25 cellular contexts compared by ENCODE assay signal in the genomic region with DNA sequence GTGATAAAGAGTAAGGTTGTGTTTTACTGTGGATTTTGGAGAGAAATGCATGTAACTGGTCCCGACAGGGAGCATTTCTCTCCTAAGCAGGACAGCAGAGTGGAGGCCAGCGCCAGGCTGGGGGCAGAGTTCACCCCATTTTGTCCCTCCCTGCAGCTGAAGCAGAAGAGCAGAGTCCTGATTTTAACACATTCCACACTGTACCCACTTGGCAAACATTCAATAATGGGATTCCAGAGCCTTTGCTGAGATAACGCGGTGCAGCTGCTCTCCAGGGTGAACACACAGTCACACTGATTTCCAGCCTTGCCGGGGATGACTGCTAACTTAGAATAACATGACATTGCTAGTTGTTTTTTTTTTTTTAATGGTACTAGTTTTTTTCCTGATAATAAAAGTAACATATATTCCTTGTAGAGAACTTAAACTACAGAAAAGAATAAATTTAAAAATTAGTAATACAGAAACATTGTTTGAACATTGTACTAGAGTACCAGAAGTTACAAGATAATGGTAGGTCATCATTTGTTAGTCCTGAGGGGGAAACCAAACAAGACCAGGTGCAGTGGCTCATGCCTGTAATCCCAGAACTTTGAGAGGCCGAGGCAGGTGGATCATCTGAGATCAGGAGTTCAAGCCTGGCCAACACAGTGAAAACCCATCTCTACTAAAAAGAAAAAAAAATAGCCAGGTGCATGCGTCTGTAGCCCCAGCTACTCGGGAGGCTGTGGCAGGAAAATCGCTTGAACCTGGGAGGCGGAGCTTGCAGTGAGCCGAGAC.
A peak's percentile ranks its signal among the peaks of the same experiment; 100 is the strongest.
DNase-seq lines count a peak whose midpoint lies in the region; TF ChIP-seq lines count a peak whose summit lies in the region.
"Had no signal": no experiment of that assay in that cellular context is flagged by ENCODE, and none has a peak within 500 bp of the region (broad histone marks: within the 10 kb centered on the region; RNA-seq: fewer than 3 reads in every experiment).

No MANE protein-coding gene starts in this region.

- H3K4me3 Mint-ChIP-seq in nephron: no peak overlapping the region
- H3K4me3 Mint-ChIP-seq: activated CD4-positive, alpha-beta memory T cell treated with anti-CD3 and anti-CD28 coated beads for 36 hours; activated naive CD8-positive, alpha-beta T cell; T-helper 17 cell had no signal

- no peaks in the 10 kb centered on the region for H3K9me2 ChIP-seq in SK-N-SH

- no peak overlapping the region for H3K27ac ChIP-seq in SK-N-SH (ENCODE audit: low read depth in 2 of 2, low read length in 1 of 2)
- H3K27ac ChIP-seq: 22Rv1, epithelial cell of prostate, SK-N-MC, skin epidermis, tibial artery had no signal

- POLR2A ChIA-PET in SK-N-SH (lab: Yijun Ruan, JAX): no interaction called here

- no peak overlapping the region for H3K4me3 ChIP-seq in SK-N-SH (ENCODE audit: low read depth in 2 of 2, low read length in 1 of 2)
- H3K4me3 ChIP-seq in fibroblast of pulmonary artery (replicated peaks; ENCODE audit: low read depth, low read length): no peak overlapping the region
- H3K4me3 ChIP-seq: SK-N-MC, skin epidermis, tibial artery had no signal

- no peaks in the 10 kb centered on the region for H3K27me3 Mint-ChIP-seq in nephron (ENCODE audit: low read depth)
- H3K27me3 Mint-ChIP-seq: activated CD4-positive, alpha-beta memory T cell treated with anti-CD3 and anti-CD28 coated beads for 36 hours; activated naive CD8-positive, alpha-beta T cell; naive B cell had no signal

- peaks cover 3% of the 10 kb centered on the region for H3K9me3 Mint-ChIP-seq in nephron
- H3K9me3 Mint-ChIP-seq: activated CD4-positive, alpha-beta memory T cell treated with anti-CD3 and anti-CD28 coated beads for 36 hours had no signal

- peak; percentile 12 for DNase-seq in NCI-H82 treated with DMSO at 0.1 percent for 48 hours (lab: John Stamatoyannopoulos, UW; ENCODE audit: unreplicated experiment)
- DNase-seq in NCI-H82 (lab: John Stamatoyannopoulos, UW): no peak
- DNase-seq in SK-N-SH: peak; percentile 43
- DNase-seq in fibroblast of pulmonary artery (ENCODE audit: low read depth): peak; percentile 14
- DNase-seq in DMS79 (lab: John Stamatoyannopoulos, UW): no peak
- DNase-seq in islet precursor cell: no peak
- no peak for DNase-seq in stimulated activated CD4-positive, alpha-beta T cell treated with anti-CD3 and anti-CD28 coated beads, Interleukin-12 subunit alpha, Interleukin-12 subunit beta, amount 100 ng/mL, for 4 hours
- DNase-seq: activated CD4-positive, alpha-beta memory T cell treated with anti-CD3 and anti-CD28 coated beads for 36 hours; activated CD4-positive, CD25-positive, alpha-beta regulatory T cell treated with anti-CD3 and anti-CD28 coated beads, Interleukin-2, amount 50 U/mL, for 72 hours; activated CD8-positive, alpha-beta memory T cell treated with anti-CD3 and anti-CD28 coated beads, Interleukin-2, amount 50 U/mL, for 48 hours; EL; mesendoderm; MV-4-11; naive B cell; NCI-H1694 treated with DMSO at 0.1 percent for 48 hours; NCI-H2171; NCI-H526; T-helper 17 cell had no signal

- peaks cover 0 to 6% of the 10 kb centered on the region in 2 experiments; a peak in 1 of 4 replicates for H3K4me1 ChIP-seq in SK-N-SH (ENCODE audit: control insufficient read depth in 1 of 2, insufficient read depth in 2 of 2, low read depth in 1 of 2, low read length in 1 of 2)
- H3K4me1 ChIP-seq: tibial artery had no signal

- H3K36me3 Mint-ChIP-seq in nephron (ENCODE audit: low read depth): no peaks in the 10 kb centered on the region
- H3K36me3 Mint-ChIP-seq: activated CD4-positive, alpha-beta memory T cell treated with anti-CD3 and anti-CD28 coated beads for 36 hours; activated naive CD8-positive, alpha-beta T cell; naive B cell had no signal

- CTCF ChIA-PET in SK-N-SH (lab: Yijun Ruan, JAX): no interaction called here

- TF ChIP-seq CTCF in SK-N-SH (IDR thresholded peaks at IDR 0.05) (no peak), fibroblast of pulmonary artery (IDR thresholded peaks at IDR 0.05; ENCODE audit: low read length, missing control alignments) (no peak), nephron (IDR thresholded peaks at IDR 0.05; ENCODE audit: unreplicated experiment in 3 of 3) (no peak)

- peak overlapping the region in 2 of 3 experiments; percentile 23 to 55 for H3K27ac Mint-ChIP-seq in nephron
- H3K27ac Mint-ChIP-seq: activated CD4-positive, alpha-beta memory T cell treated with anti-CD3 and anti-CD28 coated beads for 36 hours; activated naive CD8-positive, alpha-beta T cell; T-helper 17 cell had no signal

- H2AFZ ChIP-seq in SK-N-SH (ENCODE audit: low read depth): no peak overlapping the region

- no peaks in the 10 kb centered on the region for H4K20me1 ChIP-seq in SK-N-SH (ENCODE audit: insufficient read depth)

- H3F3A ChIP-seq in SK-N-SH (replicated peaks; ENCODE audit: insufficient read depth): no peaks in the 10 kb centered on the region

- no peaks in the 10 kb centered on the region for H3K27me3 ChIP-seq in SK-N-SH (ENCODE audit: insufficient read depth)

- no peak for TF ChIP-seq EP300 in SK-N-SH (IDR thresholded peaks at IDR 0.05; ENCODE audit: borderline replicate concordance in 1 of 2, low read depth in 1 of 2, low read length in 1 of 2)

- TF ChIP-seq RAD21 in SK-N-SH (IDR thresholded peaks at IDR 0.05; ENCODE audit: low read length): no peak

- H3K9me3 ChIP-seq in SK-N-SH: no peaks in the 10 kb centered on the region

- 69% methylated on average over 11 of the region's 11 CpGs for WGBS in SK-N-SH (ENCODE audit: low lambda C conversion rate)

- no peak overlapping the region for H3K4me2 ChIP-seq in SK-N-SH

- no peaks in the 10 kb centered on the region for H3K79me2 ChIP-seq in SK-N-SH (ENCODE audit: insufficient read depth)

- no peak overlapping the region for H3K9ac ChIP-seq in SK-N-SH

- no peaks in the 10 kb centered on the region for H3K36me3 ChIP-seq in SK-N-SH (replicated peaks in 1 of 2; ENCODE audit: control insufficient read depth in 1 of 2, insufficient read depth in 2 of 2, low read length in 1 of 2)
- H3K36me3 ChIP-seq: tibial artery had no signal

- H3K4me1 Mint-ChIP-seq in nephron: peaks cover 25% of the 10 kb centered on the region
- H3K4me1 Mint-ChIP-seq: naive B cell, T-helper 17 cell had no signal

TF ChIP-seq in SK-N-SH, 30 proteins besides CTCF, POLR2A, EP300 and RAD21 (continues in another document):
- TF ChIP-seq, protein P1, sequence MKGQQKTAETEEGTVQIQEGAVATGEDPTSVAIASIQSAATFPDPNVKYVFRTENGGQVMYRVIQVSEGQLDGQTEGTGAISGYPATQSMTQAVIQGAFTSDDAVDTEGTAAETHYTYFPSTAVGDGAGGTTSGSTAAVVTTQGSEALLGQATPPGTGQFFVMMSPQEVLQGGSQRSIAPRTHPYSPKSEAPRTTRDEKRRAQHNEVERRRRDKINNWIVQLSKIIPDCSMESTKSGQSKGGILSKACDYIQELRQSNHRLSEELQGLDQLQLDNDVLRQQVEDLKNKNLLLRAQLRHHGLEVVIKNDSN (IDR thresholded peaks at IDR 0.05; ENCODE audit: borderline replicate concordance, low read depth): no peak
- TF ChIP-seq, protein P2, sequence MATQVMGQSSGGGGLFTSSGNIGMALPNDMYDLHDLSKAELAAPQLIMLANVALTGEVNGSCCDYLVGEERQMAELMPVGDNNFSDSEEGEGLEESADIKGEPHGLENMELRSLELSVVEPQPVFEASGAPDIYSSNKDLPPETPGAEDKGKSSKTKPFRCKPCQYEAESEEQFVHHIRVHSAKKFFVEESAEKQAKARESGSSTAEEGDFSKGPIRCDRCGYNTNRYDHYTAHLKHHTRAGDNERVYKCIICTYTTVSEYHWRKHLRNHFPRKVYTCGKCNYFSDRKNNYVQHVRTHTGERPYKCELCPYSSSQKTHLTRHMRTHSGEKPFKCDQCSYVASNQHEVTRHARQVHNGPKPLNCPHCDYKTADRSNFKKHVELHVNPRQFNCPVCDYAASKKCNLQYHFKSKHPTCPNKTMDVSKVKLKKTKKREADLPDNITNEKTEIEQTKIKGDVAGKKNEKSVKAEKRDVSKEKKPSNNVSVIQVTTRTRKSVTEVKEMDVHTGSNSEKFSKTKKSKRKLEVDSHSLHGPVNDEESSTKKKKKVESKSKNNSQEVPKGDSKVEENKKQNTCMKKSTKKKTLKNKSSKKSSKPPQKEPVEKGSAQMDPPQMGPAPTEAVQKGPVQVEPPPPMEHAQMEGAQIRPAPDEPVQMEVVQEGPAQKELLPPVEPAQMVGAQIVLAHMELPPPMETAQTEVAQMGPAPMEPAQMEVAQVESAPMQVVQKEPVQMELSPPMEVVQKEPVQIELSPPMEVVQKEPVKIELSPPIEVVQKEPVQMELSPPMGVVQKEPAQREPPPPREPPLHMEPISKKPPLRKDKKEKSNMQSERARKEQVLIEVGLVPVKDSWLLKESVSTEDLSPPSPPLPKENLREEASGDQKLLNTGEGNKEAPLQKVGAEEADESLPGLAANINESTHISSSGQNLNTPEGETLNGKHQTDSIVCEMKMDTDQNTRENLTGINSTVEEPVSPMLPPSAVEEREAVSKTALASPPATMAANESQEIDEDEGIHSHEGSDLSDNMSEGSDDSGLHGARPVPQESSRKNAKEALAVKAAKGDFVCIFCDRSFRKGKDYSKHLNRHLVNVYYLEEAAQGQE (IDR thresholded peaks at IDR 0.05; ENCODE audit: low read depth, low read length): no peak
- TF ChIP-seq RXRA (IDR thresholded peaks at IDR 0.05; ENCODE audit: borderline replicate concordance, low read depth) (no peak), TCF12 (IDR thresholded peaks at IDR 0.05) (no peak), NFIC (IDR thresholded peaks at IDR 0.05; ENCODE audit: borderline replicate concordance) (no peak), TAF1 (IDR thresholded peaks at IDR 0.05; ENCODE audit: borderline replicate concordance, low read depth, low read length) (no peak)
- TF ChIP-seq, protein P3, sequence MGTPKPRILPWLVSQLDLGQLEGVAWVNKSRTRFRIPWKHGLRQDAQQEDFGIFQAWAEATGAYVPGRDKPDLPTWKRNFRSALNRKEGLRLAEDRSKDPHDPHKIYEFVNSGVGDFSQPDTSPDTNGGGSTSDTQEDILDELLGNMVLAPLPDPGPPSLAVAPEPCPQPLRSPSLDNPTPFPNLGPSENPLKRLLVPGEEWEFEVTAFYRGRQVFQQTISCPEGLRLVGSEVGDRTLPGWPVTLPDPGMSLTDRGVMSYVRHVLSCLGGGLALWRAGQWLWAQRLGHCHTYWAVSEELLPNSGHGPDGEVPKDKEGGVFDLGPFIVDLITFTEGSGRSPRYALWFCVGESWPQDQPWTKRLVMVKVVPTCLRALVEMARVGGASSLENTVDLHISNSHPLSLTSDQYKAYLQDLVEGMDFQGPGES (IDR thresholded peaks at IDR 0.05; ENCODE audit: low read depth, low read length): no peak
- TF ChIP-seq, protein P4, sequence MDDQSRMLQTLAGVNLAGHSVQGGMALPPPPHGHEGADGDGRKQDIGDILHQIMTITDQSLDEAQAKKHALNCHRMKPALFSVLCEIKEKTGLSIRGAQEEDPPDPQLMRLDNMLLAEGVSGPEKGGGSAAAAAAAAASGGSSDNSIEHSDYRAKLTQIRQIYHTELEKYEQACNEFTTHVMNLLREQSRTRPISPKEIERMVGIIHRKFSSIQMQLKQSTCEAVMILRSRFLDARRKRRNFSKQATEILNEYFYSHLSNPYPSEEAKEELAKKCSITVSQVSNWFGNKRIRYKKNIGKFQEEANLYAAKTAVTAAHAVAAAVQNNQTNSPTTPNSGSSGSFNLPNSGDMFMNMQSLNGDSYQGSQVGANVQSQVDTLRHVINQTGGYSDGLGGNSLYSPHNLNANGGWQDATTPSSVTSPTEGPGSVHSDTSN (IDR thresholded peaks at IDR 0.05): no peak

Comparison
In these comparisons a context has a peak if more than half of its experiments do, and no peak if none do; other contexts are left out.
1. DNase-seq: peak in NCI-H82 treated with DMSO at 0.1 percent for 48 hours (single experiment), SK-N-SH (single experiment) and fibroblast of pulmonary artery (single experiment); none in NCI-H82 (single experiment), DMS79 (single experiment), islet precursor cell (single experiment) and stimulated activated CD4-positive, alpha-beta T cell treated with anti-CD3 and anti-CD28 coated beads, Interleukin-12 subunit alpha, Interleukin-12 subunit beta, amount 100 ng/mL, for 4 hours (single experiment).